In the genomic region with DNA sequence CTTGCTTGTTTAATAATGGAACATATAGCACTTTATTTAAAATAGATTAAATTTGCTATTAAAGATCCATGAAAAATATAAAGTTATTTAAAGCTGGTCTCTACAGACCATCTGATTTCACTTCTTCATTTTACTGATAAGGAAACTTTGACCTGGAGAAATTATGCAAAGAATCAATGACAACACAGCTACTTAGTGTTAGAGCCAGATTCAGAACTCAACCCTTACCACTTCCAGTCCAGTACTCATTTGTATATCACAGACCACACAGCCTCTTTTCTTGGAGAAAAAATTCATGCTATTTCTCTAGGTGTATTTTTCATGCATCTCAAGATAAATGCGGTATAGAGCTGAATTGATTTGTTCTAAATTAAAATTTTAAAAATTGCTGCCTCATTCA, we compare ENCODE assay signal across 21 cellular contexts. TPM values are rescaled to one million over a fixed set of nuclear protein-coding genes. Genes with fewer than 3 reads are reported as not detected.
DNase-seq lines count a peak whose midpoint lies in the region; ATAC-seq, FAIRE-seq and TF ChIP-seq lines count a peak whose summit lies in the region.
"Had no signal": no experiment of that assay in that cellular context is flagged by ENCODE, and none has a peak within 500 bp of the region (broad histone marks: within the 10 kb centered on the region; RNA-seq: fewer than 3 reads in every experiment).

No MANE protein-coding gene starts in this region.

- H3K27me3 ChIP-seq in neutrophil = no peaks in the 10 kb centered on the region
- H3K27me3 ChIP-seq: Peyer's patch had no signal

- H3K4me3 Mint-ChIP-seq in WTC11 = no peak overlapping the region

- H3K4me1 ChIP-seq in neutrophil (ENCODE audit: control insufficient read depth in 1 of 2, insufficient read depth in 1 of 2, low read depth in 1 of 2, low read length in 1 of 2) = peaks cover 6 to 7% of the 10 kb centered on the region in 2 experiments
- H3K4me1 ChIP-seq: Peyer's patch had no signal

- POLR2A ChIA-PET in WTC11 (lab: Charles Lee) = interaction anchor here (0.6 kb wide), 2 partner anchors 35 to 53 kb away, joined by 3 read pairs; no protein-coding TSS in a partner anchor

- DNase-seq in WTC11 (ENCODE audit: low spot score) (no peak), HTR-8/SVneo (ENCODE audit: insufficient read length, low spot score) (no peak), DMS 273 treated with DMSO at 0.1 percent for 48 hours (lab: John Stamatoyannopoulos, UW) (no peak)
- DNase-seq: GM23248, Karpas-422, NCI-H1105, NCI-H1694, NCI-H2081, NCI-H2171, NCI-H345, NCI-H524, NCI-H774, Peyer's patch, T-helper 1 cell had no signal

- CTCF ChIA-PET in WTC11 (lab: Charles Lee) = no interaction called here

- TF ChIP-seq CTCF in WTC11 (IDR thresholded peaks at IDR 0.05) (no peak), neutrophil (IDR thresholded peaks at IDR 0.05) (no peak)

- H3K27me3 Mint-ChIP-seq in WTC11 (ENCODE audit: low read depth) = no peaks in the 10 kb centered on the region

- H3K4me1 Mint-ChIP-seq in WTC11 = peaks cover 24% of the 10 kb centered on the region

- FAIRE-seq in HTR-8/SVneo (lab: Jason Lieb, UNC) = no peak
- FAIRE-seq: D721Med had no signal

- peaks cover 27% of the 10 kb centered on the region for H3K36me3 Mint-ChIP-seq in WTC11

- H3K36me3 ChIP-seq in neutrophil = peaks cover 32% of the 10 kb centered on the region
- H3K36me3 ChIP-seq: Peyer's patch had no signal

- peak overlapping the region; percentile 26 for H3K27ac ChIP-seq in neutrophil
- H3K27ac ChIP-seq: C4-2B, GM23248, Peyer's patch had no signal

- H3K27ac Mint-ChIP-seq in WTC11 = peak overlapping the region; percentile 20; the same call in 1 of the 2 replicates

- ATAC-seq in GM18502 (IDR thresholded peaks at IDR 0.05; ENCODE audit: poor library complexity, unreplicated experiment) = peak; percentile 59
- ATAC-seq in HG03354 (IDR thresholded peaks at IDR 0.05; ENCODE audit: poor library complexity, severe bottlenecking, unreplicated experiment) = peak; percentile 59
- ATAC-seq in WTC11 = no peak
- no peak for ATAC-seq in HG03025 (IDR thresholded peaks at IDR 0.05; ENCODE audit: low FRiP score, unreplicated experiment)

- no peak overlapping the region for H3K4me3 ChIP-seq in neutrophil (ENCODE audit: low read depth in 1 of 2, low read length in 1 of 2)
- H3K4me3 ChIP-seq: GM23248, HAP-1, Peyer's patch had no signal

- H3K9me3 Mint-ChIP-seq in WTC11 = peaks cover 23% of the 10 kb centered on the region

- H3K9me3 ChIP-seq in neutrophil = no peaks in the 10 kb centered on the region
- H3K9me3 ChIP-seq: HAP-1, Peyer's patch had no signal

TF ChIP-seq in WTC11, 78 proteins besides CTCF, POLR2A, EP300 and RAD21:
- TF ChIP-seq CREM (CRISPR knock-in tag; IDR thresholded peaks at IDR 0.05) (no peak), SMAD4 (CRISPR knock-in tag; IDR thresholded peaks at IDR 0.05) (no peak), TEAD1 (CRISPR knock-in tag; IDR thresholded peaks at IDR 0.05) (no peak), ZNF671 (CRISPR knock-in tag; IDR thresholded peaks at IDR 0.05) (no peak), ELF4 (CRISPR knock-in tag; IDR thresholded peaks at IDR 0.05; ENCODE audit: low read depth) (no peak), GTF2I (CRISPR knock-in tag; conservative IDR thresholded peaks at IDR 0.05) (no peak), NFE2L1 (CRISPR knock-in tag; IDR thresholded peaks at IDR 0.05) (no peak), GRHL2 (CRISPR knock-in tag; IDR thresholded peaks at IDR 0.05; ENCODE audit: insufficient replicate concordance, severe bottlenecking) (no peak), TP53 (CRISPR knock-in tag; IDR thresholded peaks at IDR 0.05) (no peak), FOXK1 (CRISPR knock-in tag; IDR thresholded peaks at IDR 0.05) (no peak), ZNF416 (CRISPR knock-in tag; IDR thresholded peaks at IDR 0.05) (no peak), TCF7 (CRISPR knock-in tag; IDR thresholded peaks at IDR 0.05; ENCODE audit: low read depth) (no peak), NFATC4 (CRISPR knock-in tag; IDR thresholded peaks at IDR 0.05) (no peak), GABPB1 (CRISPR knock-in tag; IDR thresholded peaks at IDR 0.05) (no peak)
- TF ChIP-seq, protein P1, sequence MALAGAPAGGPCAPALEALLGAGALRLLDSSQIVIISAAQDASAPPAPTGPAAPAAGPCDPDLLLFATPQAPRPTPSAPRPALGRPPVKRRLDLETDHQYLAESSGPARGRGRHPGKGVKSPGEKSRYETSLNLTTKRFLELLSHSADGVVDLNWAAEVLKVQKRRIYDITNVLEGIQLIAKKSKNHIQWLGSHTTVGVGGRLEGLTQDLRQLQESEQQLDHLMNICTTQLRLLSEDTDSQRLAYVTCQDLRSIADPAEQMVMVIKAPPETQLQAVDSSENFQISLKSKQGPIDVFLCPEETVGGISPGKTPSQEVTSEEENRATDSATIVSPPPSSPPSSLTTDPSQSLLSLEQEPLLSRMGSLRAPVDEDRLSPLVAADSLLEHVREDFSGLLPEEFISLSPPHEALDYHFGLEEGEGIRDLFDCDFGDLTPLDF (CRISPR knock-in tag; IDR thresholded peaks at IDR 0.05) = no peak
- TF ChIP-seq, protein P2, sequence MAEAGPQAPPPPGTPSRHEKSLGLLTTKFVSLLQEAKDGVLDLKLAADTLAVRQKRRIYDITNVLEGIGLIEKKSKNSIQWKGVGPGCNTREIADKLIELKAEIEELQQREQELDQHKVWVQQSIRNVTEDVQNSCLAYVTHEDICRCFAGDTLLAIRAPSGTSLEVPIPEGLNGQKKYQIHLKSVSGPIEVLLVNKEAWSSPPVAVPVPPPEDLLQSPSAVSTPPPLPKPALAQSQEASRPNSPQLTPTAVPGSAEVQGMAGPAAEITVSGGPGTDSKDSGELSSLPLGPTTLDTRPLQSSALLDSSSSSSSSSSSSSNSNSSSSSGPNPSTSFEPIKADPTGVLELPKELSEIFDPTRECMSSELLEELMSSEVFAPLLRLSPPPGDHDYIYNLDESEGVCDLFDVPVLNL (CRISPR knock-in tag; IDR thresholded peaks at IDR 0.05; ENCODE audit: borderline replicate concordance, low read depth) = no peak
- TF ChIP-seq, protein P3, sequence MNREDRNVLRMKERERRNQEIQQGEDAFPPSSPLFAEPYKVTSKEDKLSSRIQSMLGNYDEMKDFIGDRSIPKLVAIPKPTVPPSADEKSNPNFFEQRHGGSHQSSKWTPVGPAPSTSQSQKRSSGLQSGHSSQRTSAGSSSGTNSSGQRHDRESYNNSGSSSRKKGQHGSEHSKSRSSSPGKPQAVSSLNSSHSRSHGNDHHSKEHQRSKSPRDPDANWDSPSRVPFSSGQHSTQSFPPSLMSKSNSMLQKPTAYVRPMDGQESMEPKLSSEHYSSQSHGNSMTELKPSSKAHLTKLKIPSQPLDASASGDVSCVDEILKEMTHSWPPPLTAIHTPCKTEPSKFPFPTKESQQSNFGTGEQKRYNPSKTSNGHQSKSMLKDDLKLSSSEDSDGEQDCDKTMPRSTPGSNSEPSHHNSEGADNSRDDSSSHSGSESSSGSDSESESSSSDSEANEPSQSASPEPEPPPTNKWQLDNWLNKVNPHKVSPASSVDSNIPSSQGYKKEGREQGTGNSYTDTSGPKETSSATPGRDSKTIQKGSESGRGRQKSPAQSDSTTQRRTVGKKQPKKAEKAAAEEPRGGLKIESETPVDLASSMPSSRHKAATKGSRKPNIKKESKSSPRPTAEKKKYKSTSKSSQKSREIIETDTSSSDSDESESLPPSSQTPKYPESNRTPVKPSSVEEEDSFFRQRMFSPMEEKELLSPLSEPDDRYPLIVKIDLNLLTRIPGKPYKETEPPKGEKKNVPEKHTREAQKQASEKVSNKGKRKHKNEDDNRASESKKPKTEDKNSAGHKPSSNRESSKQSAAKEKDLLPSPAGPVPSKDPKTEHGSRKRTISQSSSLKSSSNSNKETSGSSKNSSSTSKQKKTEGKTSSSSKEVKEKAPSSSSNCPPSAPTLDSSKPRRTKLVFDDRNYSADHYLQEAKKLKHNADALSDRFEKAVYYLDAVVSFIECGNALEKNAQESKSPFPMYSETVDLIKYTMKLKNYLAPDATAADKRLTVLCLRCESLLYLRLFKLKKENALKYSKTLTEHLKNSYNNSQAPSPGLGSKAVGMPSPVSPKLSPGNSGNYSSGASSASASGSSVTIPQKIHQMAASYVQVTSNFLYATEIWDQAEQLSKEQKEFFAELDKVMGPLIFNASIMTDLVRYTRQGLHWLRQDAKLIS (CRISPR knock-in tag; IDR thresholded peaks at IDR 0.05; ENCODE audit: borderline replicate concordance) = no peak

RNA-seq across cellular contexts. Expression of a gene that starts 34.0 kb away (rescaled TPM):
- total RNA-seq in WTC11 (2021) = 62.0 to 77.2 TPM (median 71.4 TPM) in 3 replicates

Comparison
In these comparisons a context has a peak if more than half of its experiments do, and no peak if none do; other contexts are left out.
1. ATAC-seq: peak in GM18502 (single experiment) and HG03354 (single experiment); none in WTC11 (single experiment) and HG03025 (single experiment).